Comparison of ENCODE assay signal across 12 cellular contexts in the genomic region with DNA sequence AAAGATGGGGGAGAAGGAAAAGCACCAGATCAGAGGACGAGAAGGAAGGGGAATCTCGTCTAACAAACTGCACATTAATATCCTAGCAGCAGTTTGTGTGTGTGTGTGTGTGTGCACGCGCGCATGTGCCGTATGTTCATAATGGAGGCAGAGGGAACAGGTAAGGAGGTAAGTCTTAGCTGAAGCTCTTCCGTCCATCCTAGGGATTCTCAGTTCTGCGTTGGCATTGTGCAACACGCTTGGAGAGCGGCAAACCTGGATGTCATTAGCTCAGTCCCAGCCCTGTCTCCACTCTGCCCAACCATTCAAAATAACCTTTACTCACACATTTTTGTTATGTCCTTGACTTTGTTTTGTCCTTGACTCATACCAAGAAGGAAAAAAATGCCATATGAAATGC. TPM values are rescaled to one million over a fixed set of nuclear protein-coding genes. Genes with fewer than 3 reads are reported as not detected.
DNase-seq lines count a peak whose midpoint lies in the region; ATAC-seq and TF ChIP-seq lines count a peak whose summit lies in the region.
"Had no signal": no experiment of that assay in that cellular context is flagged by ENCODE, and none has a peak within 500 bp of the region (broad histone marks: within the 10 kb centered on the region; RNA-seq: fewer than 3 reads in every experiment).

No MANE protein-coding gene starts in this region.

- intact Hi-C loops in vagina (cut with DNase I) = loop anchor here (5.0 kb wide), 1 partner anchor 152 kb away; a partner anchor contains a TSS

- peak overlapping the region; percentile 94 for H3K27ac ChIP-seq in vagina

- TF ChIP-seq POLR2A in vagina (IDR thresholded peaks at IDR 0.05) = no peak

- peaks cover 0 to 6% of the 10 kb centered on the region in 2 donors for H3K36me3 ChIP-seq in vagina

- no peak for ATAC-seq in GM21360 (IDR thresholded peaks at IDR 0.05; ENCODE audit: unreplicated experiment)
- ATAC-seq: stimulated activated naive B cell treated with anti-CD40 and anti-IgM and Interleukin-4, amounts not matched to agents 10 μg/mL and 1 μg/mL and 100 μg/mL, for 72 hours had no signal

- H3K9me3 ChIP-seq in vagina = no peaks in the 10 kb centered on the region
- H3K9me3 ChIP-seq: esophagus squamous epithelium had no signal

- H3K27me3 ChIP-seq in vagina = no peaks in the 10 kb centered on the region
- H3K27me3 ChIP-seq: esophagus squamous epithelium had no signal

- no peak overlapping the region for H3K4me3 ChIP-seq in vagina
- H3K4me3 ChIP-seq: esophagus squamous epithelium had no signal

- peaks cover 48% of the 10 kb centered on the region for H3K4me1 ChIP-seq in vagina

- peak; percentile 34 for DNase-seq in activated effector memory CD4-positive, alpha-beta T cell treated with anti-CD3 and anti-CD28 coated beads, Interleukin-2, amount 50 U/mL, for 16 hours
- DNase-seq in activated effector memory CD4-positive, alpha-beta T cell treated with Interleukin-2 at 50 U/mL for 16 hours = no peak
- no peak for DNase-seq in vagina (ENCODE audit: extremely low spot score in 2 of 2)
- DNase-seq: esophagus squamous epithelium; kidney glomerular epithelial cell; NCI-H1436 treated with DMSO at 0.1 percent for 48 hours; nephron progenitor cell; stimulated activated CD4-positive, alpha-beta T cell treated with anti-CD3 and anti-CD28 coated beads, Interleukin-15, amount 100 ng/mL, for 24 hours; stimulated activated naive B cell treated with anti-CD40 and anti-IgM and Interleukin-4, amounts not matched to agents 10 μg/mL and 1 μg/mL and 100 μg/mL, for 72 hours had no signal

- no peak for TF ChIP-seq CTCF in vagina (IDR thresholded peaks at IDR 0.05)

RNA-seq across cellular contexts. Expression of a gene that starts 1.6 kb away (rescaled TPM):
- 830 TPM for total RNA-seq in vagina

RNA-seq across cellular contexts. Expression of a gene that starts 15.1 kb away (rescaled TPM):
- 122 TPM for total RNA-seq in vagina

RNA-seq across cellular contexts. Expression of a gene that starts 33.4 kb away (rescaled TPM):
- 541 TPM for total RNA-seq in vagina

RNA-seq across cellular contexts. Expression of a gene that starts 34.8 kb away (rescaled TPM):
- 3.7 TPM for total RNA-seq in vagina
- total RNA-seq: activated T-helper 2 cell treated with anti-CD3 and anti-CD28 coated beads, Interferon-gamma antibody, Interleukin-2, Interleukin-4, amounts not matched to agents 10 μg/mL and 5 μg/mL and 100 μg/mL, durations not matched to agents 14 hours and 24 hours and 36 hours; SK-MEL-5 had no signal

RNA-seq across cellular contexts. Expression of a gene that starts 36.3 kb away (rescaled TPM):
- total RNA-seq in vagina = 46.2 TPM
